ENCODE assay signal across 1 cellular context in the genomic region with DNA sequence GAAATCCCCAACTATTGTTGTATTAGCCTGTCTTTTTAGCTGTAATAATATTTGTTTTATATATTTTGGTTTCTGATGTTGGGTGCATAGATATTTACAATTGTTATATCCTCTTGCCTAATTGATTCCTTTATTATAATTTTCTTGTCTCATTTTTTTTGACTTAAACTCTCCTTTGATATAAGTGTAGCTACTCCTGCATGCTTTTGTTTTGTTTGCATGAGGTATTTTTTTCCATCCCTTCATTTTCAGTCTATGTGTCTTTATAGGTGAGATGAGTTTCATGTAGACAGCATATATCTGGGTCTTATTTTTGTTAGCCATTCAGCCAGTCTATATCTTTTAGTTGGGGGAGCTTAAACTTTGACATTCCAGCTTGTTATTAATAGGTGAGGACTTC.
TF ChIP-seq lines count a peak whose summit lies in the region.

No MANE protein-coding gene starts in this region.

TF ChIP-seq in K562, 482 proteins besides CTCF, POLR2A, EP300 and RAD21:
- TF ChIP-seq, protein P1, sequence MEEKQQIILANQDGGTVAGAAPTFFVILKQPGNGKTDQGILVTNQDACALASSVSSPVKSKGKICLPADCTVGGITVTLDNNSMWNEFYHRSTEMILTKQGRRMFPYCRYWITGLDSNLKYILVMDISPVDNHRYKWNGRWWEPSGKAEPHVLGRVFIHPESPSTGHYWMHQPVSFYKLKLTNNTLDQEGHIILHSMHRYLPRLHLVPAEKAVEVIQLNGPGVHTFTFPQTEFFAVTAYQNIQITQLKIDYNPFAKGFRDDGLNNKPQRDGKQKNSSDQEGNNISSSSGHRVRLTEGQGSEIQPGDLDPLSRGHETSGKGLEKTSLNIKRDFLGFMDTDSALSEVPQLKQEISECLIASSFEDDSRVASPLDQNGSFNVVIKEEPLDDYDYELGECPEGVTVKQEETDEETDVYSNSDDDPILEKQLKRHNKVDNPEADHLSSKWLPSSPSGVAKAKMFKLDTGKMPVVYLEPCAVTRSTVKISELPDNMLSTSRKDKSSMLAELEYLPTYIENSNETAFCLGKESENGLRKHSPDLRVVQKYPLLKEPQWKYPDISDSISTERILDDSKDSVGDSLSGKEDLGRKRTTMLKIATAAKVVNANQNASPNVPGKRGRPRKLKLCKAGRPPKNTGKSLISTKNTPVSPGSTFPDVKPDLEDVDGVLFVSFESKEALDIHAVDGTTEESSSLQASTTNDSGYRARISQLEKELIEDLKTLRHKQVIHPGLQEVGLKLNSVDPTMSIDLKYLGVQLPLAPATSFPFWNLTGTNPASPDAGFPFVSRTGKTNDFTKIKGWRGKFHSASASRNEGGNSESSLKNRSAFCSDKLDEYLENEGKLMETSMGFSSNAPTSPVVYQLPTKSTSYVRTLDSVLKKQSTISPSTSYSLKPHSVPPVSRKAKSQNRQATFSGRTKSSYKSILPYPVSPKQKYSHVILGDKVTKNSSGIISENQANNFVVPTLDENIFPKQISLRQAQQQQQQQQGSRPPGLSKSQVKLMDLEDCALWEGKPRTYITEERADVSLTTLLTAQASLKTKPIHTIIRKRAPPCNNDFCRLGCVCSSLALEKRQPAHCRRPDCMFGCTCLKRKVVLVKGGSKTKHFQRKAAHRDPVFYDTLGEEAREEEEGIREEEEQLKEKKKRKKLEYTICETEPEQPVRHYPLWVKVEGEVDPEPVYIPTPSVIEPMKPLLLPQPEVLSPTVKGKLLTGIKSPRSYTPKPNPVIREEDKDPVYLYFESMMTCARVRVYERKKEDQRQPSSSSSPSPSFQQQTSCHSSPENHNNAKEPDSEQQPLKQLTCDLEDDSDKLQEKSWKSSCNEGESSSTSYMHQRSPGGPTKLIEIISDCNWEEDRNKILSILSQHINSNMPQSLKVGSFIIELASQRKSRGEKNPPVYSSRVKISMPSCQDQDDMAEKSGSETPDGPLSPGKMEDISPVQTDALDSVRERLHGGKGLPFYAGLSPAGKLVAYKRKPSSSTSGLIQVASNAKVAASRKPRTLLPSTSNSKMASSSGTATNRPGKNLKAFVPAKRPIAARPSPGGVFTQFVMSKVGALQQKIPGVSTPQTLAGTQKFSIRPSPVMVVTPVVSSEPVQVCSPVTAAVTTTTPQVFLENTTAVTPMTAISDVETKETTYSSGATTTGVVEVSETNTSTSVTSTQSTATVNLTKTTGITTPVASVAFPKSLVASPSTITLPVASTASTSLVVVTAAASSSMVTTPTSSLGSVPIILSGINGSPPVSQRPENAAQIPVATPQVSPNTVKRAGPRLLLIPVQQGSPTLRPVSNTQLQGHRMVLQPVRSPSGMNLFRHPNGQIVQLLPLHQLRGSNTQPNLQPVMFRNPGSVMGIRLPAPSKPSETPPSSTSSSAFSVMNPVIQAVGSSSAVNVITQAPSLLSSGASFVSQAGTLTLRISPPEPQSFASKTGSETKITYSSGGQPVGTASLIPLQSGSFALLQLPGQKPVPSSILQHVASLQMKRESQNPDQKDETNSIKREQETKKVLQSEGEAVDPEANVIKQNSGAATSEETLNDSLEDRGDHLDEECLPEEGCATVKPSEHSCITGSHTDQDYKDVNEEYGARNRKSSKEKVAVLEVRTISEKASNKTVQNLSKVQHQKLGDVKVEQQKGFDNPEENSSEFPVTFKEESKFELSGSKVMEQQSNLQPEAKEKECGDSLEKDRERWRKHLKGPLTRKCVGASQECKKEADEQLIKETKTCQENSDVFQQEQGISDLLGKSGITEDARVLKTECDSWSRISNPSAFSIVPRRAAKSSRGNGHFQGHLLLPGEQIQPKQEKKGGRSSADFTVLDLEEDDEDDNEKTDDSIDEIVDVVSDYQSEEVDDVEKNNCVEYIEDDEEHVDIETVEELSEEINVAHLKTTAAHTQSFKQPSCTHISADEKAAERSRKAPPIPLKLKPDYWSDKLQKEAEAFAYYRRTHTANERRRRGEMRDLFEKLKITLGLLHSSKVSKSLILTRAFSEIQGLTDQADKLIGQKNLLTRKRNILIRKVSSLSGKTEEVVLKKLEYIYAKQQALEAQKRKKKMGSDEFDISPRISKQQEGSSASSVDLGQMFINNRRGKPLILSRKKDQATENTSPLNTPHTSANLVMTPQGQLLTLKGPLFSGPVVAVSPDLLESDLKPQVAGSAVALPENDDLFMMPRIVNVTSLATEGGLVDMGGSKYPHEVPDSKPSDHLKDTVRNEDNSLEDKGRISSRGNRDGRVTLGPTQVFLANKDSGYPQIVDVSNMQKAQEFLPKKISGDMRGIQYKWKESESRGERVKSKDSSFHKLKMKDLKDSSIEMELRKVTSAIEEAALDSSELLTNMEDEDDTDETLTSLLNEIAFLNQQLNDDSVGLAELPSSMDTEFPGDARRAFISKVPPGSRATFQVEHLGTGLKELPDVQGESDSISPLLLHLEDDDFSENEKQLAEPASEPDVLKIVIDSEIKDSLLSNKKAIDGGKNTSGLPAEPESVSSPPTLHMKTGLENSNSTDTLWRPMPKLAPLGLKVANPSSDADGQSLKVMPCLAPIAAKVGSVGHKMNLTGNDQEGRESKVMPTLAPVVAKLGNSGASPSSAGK (IDR thresholded peaks at IDR 0.05), result peak; percentile 86
- peak; percentile 86; the same call in 1 of the 2 replicates for TF ChIP-seq ZNF75A (CRISPR knock-in tag; IDR thresholded peaks at IDR 0.05)
- TF ChIP-seq RBM15 (IDR thresholded peaks at IDR 0.05; ENCODE audit: insufficient read depth, low read length), result no peak
- TF ChIP-seq L3MBTL2 (IDR thresholded peaks at IDR 0.05), result peak; percentile 63; the same call in 1 of the 2 replicates
